24 cellular contexts compared by ENCODE assay signal in the genomic region with DNA sequence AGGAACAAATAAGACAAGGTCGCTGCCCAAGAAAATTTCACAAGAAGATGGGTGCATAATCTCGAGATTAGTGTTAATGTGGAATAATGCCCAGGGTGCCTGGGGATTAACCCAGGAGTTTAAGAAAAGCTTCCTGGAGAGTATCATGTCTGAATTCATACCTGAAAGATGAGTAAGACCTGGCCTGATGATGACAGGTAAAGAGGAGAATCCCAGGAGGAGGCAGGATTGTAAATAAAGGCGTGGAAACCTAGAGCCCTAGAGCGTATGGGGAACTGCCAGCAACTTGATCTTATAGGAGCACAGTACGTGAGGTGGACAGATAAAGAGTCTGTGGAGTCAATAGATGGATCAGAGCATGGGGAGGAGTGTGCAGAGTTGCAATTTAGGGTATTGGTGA. TPM values are rescaled to one million over a fixed set of nuclear protein-coding genes. Genes with fewer than 3 reads are reported as not detected.
A peak's percentile ranks its signal among the peaks of the same experiment; 100 is the strongest.
DNase-seq lines count a peak whose midpoint lies in the region; ATAC-seq, FAIRE-seq and TF ChIP-seq lines count a peak whose summit lies in the region.
"Had no signal": no experiment of that assay in that cellular context is flagged by ENCODE, and none has a peak within 500 bp of the region (broad histone marks: within the 10 kb centered on the region; RNA-seq: fewer than 3 reads in every experiment).

No MANE protein-coding gene starts in this region.

- intact Hi-C loops in posterior vena cava (cut with DNase I) = no loop called here

- no peak overlapping the region for H3K9ac ChIP-seq in rectal smooth muscle tissue (ENCODE audit: low read length)
- H3K9ac ChIP-seq: BLaER1 had no signal

- H3K27ac Mint-ChIP-seq in activated naive CD4-positive, alpha-beta T cell treated with anti-CD3 and anti-CD28 coated beads, Interleukin-2, amount 50 U/mL, for 72 hours = no peak overlapping the region
- H3K27ac Mint-ChIP-seq: activated CD8-positive, alpha-beta T cell treated with anti-CD3 and anti-CD28 coated beads, Interleukin-2, amount 10 ng/mL, durations not matched to agents 7 days and 5 days; activated naive CD8-positive, alpha-beta T cell treated with anti-CD3 and anti-CD28 coated beads for 36 hours; natural killer cell treated with Interleukin-12 subunit alpha and Interleukin-12 subunit beta and Interleukin-15 and Interleukin-18, amount 100 ng/mL, for 72 hours; T-cell had no signal

- H3K27me3 ChIP-seq in foreskin keratinocyte (no peaks in the 10 kb centered on the region), rectal smooth muscle tissue (ENCODE audit: control insufficient read depth, insufficient read depth, low read length) (no peaks in the 10 kb centered on the region)
- H3K27me3 ChIP-seq: ascending aorta, BLaER1, SJSA1, spleen had no signal

- ATAC-seq in foreskin keratinocyte = peak; percentile 91
- no peak for ATAC-seq in activated naive CD4-positive, alpha-beta T cell treated with anti-CD3 and anti-CD28 coated beads, Interleukin-2, amount 50 U/mL, for 72 hours
- ATAC-seq: activated CD8-positive, alpha-beta T cell treated with anti-CD3 and anti-CD28 coated beads, Interleukin-2, amount 10 ng/mL, durations not matched to agents 7 days and 5 days; K562; T-cell had no signal

- peak; percentile 36 for DNase-seq in M059J (ENCODE audit: low read depth)
- DNase-seq in RCC 7860 (ENCODE audit: low spot score) = peak; percentile 15
- peak; percentile 96 to 99 for DNase-seq in foreskin keratinocyte
- no peak for DNase-seq in posterior vena cava (ENCODE audit: low spot score)
- DNase-seq in activated CD8-positive, alpha-beta memory T cell treated with anti-CD3 and anti-CD28 coated beads, Interleukin-2, amount 50 U/mL, for 48 hours = no peak
- no peak for DNase-seq in NCI-H1436 treated with DMSO at 0.1 percent for 48 hours (lab: John Stamatoyannopoulos, UW)
- DNase-seq in activated naive CD4-positive, alpha-beta T cell treated with anti-CD3 and anti-CD28 coated beads, Interleukin-2, amount 50 U/mL, for 72 hours (ENCODE audit: low spot score in 2 of 2) = no peak
- DNase-seq: activated CD8-positive, alpha-beta T cell treated with anti-CD3 and anti-CD28 coated beads, Interleukin-2, amount 10 ng/mL, durations not matched to agents 7 days and 5 days; activated naive CD8-positive, alpha-beta T cell treated with anti-CD3 and anti-CD28 coated beads for 36 hours; activated T-cell treated with anti-CD3 and anti-CD28 coated beads for 4 hours; central memory CD4-positive, alpha-beta T cell; H7; MM.1S; NCI-H2081 treated with DMSO at 0.1 percent for 48 hours; NCI-H510A; spleen; T-cell had no signal

- no peak overlapping the region for H3K4me3 ChIP-seq in rectal smooth muscle tissue (ENCODE audit: low read length)
- H3K4me3 ChIP-seq: ascending aorta, BLaER1, K562, SJSA1, spleen had no signal

- H3K27ac ChIP-seq in foreskin keratinocyte = peak overlapping the region; percentile 90
- peak overlapping the region; percentile 47 for H3K27ac ChIP-seq in rectal smooth muscle tissue (ENCODE audit: low read depth, low read length)
- H3K27ac ChIP-seq: ascending aorta, BLaER1, SJSA1, spleen had no signal

- no peak for FAIRE-seq in RCC 7860 (lab: Jason Lieb, UNC)
- FAIRE-seq: G401.6, K562 had no signal

- no peaks in the 10 kb centered on the region for H3K36me3 Mint-ChIP-seq in activated naive CD4-positive, alpha-beta T cell treated with anti-CD3 and anti-CD28 coated beads, Interleukin-2, amount 50 U/mL, for 72 hours
- H3K36me3 Mint-ChIP-seq: activated naive CD8-positive, alpha-beta T cell treated with anti-CD3 and anti-CD28 coated beads for 36 hours; natural killer cell treated with Interleukin-12 subunit alpha and Interleukin-12 subunit beta and Interleukin-15 and Interleukin-18, amount 100 ng/mL, for 72 hours; T-cell had no signal

- TF ChIP-seq CTCF in foreskin keratinocyte (conservative IDR thresholded peaks at IDR 0.05) = no peak

- no peaks in the 10 kb centered on the region for H3K36me3 ChIP-seq in rectal smooth muscle tissue (ENCODE audit: control insufficient read depth, insufficient read depth, low read length)
- H3K36me3 ChIP-seq: ascending aorta, BLaER1, SJSA1, spleen had no signal

- H3K9me3 Mint-ChIP-seq in activated naive CD4-positive, alpha-beta T cell treated with anti-CD3 and anti-CD28 coated beads, Interleukin-2, amount 50 U/mL, for 72 hours = no peaks in the 10 kb centered on the region
- H3K9me3 Mint-ChIP-seq: activated naive CD8-positive, alpha-beta T cell treated with anti-CD3 and anti-CD28 coated beads for 36 hours; natural killer cell treated with Interleukin-12 subunit alpha and Interleukin-12 subunit beta and Interleukin-15 and Interleukin-18, amount 100 ng/mL, for 72 hours; T-cell had no signal

- H3K4me1 ChIP-seq in foreskin keratinocyte = peaks cover 31% of the 10 kb centered on the region
- H3K4me1 ChIP-seq in rectal smooth muscle tissue (ENCODE audit: control insufficient read depth, insufficient read depth, low read length) = peaks cover 27% of the 10 kb centered on the region
- H3K4me1 ChIP-seq: ascending aorta, spleen had no signal

RNA-seq across cellular contexts. Expression of a gene that starts 43.0 kb away (rescaled TPM):
- total RNA-seq in M059J (2014; rRNA removed; shearing (Covaris generic)) = 9.9 and 13.9 TPM in 2 replicates
- total RNA-seq in foreskin keratinocyte (9.0 and 14.0 TPM in 2 replicates), posterior vena cava (10 to 100 TPM; 37.9 to 43.6 TPM)
- polyA plus RNA-seq in foreskin keratinocyte = 3.8 and 4.9 TPM in 2 replicates
- total RNA-seq in activated naive CD4-positive, alpha-beta T cell treated with anti-CD3 and anti-CD28 coated beads, Interleukin-2, amount 50 U/mL, for 72 hours = under 1 TPM; 0.60 to 0.66 TPM

Comparison
In these comparisons a context has a peak if more than half of its experiments do, and no peak if none do; other contexts are left out.
1. DNase-seq: peak in M059J (single experiment), RCC 7860 (single experiment) and foreskin keratinocyte (2 of 2); none in posterior vena cava (single experiment), activated CD8-positive, alpha-beta memory T cell treated with anti-CD3 and anti-CD28 coated beads, Interleukin-2, amount 50 U/mL, for 48 hours (single experiment), NCI-H1436 treated with DMSO at 0.1 percent for 48 hours (single experiment) and activated naive CD4-positive, alpha-beta T cell treated with anti-CD3 and anti-CD28 coated beads, Interleukin-2, amount 50 U/mL, for 72 hours (0 of 2).